Comparison of ENCODE assay signal across 1 cellular context in the genomic region with DNA sequence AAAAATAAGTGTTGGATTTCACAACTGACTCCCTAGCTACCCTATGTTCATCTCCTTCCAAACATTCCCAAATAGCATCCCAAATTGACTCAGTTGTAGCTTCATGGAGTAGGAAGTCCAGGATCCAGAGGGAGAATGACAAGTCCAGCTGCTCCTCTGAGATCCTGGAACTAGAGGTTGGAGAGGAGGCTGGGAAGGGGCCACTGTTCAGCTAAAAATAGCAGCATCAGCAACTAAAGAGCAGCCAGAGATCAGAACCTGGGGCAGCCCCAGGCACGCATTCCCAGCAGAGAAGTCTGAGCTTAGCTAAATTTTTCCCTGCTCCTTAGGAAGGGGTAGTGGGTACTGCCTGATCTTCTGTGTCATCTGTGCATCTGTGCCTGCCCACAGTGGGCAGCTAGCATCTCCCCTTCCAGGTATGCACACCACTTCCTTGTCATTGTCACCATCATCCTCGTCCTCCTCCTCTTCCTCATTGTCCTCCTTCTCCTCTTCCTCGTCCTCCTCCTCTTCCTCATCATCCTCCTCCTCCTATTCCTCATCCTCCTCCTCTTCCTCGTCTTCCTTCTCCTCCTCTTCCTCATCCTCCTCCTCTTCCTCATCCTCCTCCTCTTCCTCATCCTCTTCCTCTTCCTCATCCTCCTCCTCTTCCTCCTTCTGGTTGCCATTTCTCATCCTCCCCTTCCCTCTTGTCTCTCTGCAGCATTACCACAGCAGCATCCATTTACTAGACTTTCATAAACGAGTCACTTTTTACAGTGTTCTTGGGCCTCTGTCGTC.
A peak's percentile ranks its signal among the peaks of the same experiment; 100 is the strongest.
TF ChIP-seq lines count a peak whose summit lies in the region.

No MANE protein-coding gene starts in this region.

TF ChIP-seq in HepG2, 621 proteins besides CTCF, POLR2A, EP300 and RAD21 (continued from another document):
- TF ChIP-seq, protein P1, sequence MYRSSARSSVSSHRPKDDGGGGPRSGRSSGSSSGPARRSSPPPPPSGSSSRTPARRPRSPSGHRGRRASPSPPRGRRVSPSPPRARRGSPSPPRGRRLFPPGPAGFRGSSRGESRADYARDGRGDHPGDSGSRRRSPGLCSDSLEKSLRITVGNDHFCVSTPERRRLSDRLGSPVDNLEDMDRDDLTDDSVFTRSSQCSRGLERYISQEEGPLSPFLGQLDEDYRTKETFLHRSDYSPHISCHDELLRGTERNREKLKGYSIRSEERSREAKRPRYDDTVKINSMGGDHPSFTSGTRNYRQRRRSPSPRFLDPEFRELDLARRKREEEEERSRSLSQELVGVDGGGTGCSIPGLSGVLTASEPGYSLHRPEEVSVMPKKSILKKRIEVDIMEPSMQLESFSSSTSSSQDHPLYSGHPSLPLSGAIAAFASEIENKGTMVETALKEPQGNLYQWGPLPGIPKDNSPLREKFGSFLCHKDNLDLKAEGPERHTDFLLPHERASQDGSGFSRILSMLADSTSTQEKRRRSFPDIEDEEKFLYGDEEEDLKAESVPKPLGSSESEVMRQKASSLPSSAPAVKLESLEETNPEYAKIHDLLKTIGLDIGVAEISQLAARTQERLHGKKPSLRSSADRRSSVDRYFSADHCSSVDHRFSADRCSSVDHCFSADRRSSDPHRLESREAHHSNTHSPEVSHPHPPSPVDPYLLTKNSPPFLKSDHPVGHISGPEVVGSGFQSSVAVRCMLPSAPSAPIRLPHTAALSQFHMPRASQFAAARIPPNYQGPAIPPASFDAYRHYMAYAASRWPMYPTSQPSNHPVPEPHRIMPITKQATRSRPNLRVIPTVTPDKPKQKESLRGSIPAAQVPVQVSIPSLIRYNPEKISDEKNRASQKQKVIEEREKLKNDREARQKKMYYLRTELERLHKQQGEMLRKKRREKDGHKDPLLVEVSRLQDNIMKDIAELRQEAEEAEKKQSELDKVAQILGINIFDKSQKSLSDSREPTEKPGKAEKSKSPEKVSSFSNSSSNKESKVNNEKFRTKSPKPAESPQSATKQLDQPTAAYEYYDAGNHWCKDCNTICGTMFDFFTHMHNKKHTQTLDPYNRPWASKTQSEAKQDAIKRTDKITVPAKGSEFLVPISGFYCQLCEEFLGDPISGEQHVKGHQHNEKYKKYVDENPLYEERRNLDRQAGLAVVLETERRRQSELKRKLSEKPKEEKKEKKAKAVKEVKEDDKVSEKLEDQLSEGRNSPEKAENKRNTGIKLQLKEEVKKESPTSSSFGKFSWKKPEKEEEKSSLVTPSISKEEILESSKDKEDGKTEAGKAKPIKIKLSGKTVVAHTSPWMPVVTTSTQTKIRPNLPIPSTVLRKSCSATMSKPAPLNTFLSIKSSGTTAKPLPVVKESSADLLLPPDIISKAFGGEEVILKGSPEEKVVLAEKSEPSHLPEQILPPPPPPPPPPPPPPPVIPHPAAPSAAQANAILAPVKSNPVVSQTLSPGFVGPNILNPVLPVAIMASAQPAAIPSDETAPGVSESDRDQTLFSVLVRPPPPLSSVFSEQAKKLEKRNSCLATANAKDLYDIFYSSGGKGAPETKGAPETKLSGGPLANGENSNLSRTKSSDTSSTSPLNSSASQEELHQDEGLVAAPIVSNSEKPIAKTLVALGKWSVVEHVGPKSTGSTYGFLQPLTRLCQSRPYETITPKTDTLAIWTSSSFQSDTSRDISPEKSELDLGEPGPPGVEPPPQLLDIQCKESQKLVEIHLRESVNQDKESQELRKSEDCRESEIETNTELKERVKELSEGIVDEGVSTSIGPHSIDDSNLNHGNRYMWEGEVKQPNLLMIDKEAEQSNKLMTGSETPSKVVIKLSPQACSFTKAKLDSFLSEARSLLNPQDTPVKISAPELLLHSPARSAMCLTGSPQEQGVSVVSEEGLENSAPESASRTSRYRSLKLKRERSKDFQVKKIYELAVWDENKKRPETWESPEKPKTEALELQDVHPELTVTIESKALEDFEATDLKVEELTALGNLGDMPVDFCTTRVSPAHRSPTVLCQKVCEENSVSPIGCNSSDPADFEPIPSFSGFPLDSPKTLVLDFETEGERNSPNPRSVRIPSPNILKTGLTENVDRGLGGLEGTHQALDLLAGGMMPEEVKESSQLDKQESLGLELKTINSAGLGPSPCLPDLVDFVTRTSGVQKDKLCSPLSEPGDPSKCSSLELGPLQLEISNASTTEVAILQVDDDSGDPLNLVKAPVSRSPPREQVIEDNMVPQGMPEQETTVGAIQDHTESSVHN (CRISPR knock-in tag; IDR thresholded peaks at IDR 0.05), result no peak
- no peak for TF ChIP-seq ZNF282 (IDR thresholded peaks at IDR 0.05; ENCODE audit: partially characterized antibody)
- TF ChIP-seq MAFK (conservative IDR thresholded peaks at IDR 0.05 in 1 of 2, IDR thresholded peaks at IDR 0.05 in 1 of 2; ENCODE audit: low read length in 2 of 2), result peak in 1 of 2 experiments; percentile 9; a peak in 1 of 4 replicates
- TF ChIP-seq, protein P2, sequence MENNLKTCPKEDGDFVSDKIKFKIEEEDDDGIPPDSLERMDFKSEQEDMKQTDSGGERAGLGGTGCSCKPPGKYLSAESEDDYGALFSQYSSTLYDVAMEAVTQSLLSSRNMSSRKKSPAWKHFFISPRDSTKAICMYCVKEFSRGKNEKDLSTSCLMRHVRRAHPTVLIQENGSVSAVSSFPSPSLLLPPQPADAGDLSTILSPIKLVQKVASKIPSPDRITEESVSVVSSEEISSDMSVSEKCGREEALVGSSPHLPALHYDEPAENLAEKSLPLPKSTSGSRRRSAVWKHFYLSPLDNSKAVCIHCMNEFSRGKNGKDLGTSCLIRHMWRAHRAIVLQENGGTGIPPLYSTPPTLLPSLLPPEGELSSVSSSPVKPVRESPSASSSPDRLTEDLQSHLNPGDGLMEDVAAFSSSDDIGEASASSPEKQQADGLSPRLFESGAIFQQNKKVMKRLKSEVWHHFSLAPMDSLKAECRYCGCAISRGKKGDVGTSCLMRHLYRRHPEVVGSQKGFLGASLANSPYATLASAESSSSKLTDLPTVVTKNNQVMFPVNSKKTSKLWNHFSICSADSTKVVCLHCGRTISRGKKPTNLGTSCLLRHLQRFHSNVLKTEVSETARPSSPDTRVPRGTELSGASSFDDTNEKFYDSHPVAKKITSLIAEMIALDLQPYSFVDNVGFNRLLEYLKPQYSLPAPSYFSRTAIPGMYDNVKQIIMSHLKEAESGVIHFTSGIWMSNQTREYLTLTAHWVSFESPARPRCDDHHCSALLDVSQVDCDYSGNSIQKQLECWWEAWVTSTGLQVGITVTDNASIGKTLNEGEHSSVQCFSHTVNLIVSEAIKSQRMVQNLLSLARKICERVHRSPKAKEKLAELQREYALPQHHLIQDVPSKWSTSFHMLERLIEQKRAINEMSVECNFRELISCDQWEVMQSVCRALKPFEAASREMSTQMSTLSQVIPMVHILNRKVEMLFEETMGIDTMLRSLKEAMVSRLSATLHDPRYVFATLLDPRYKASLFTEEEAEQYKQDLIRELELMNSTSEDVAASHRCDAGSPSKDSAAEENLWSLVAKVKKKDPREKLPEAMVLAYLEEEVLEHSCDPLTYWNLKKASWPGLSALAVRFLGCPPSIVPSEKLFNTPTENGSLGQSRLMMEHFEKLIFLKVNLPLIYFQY (CRISPR knock-in tag; IDR thresholded peaks at IDR 0.05; ENCODE audit: borderline replicate concordance), result no peak
- TF ChIP-seq, protein P3, sequence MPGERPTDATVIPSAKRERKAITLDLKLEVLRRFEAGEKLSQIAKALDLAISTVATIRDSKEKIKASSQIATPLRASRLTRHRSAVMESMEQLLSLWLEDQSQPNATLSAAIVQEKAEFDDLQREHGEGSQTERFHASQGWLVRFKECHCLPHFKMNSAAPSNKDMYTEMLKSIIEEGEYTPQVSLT (CRISPR knock-in tag; IDR thresholded peaks at IDR 0.05; ENCODE audit: borderline replicate concordance, low read depth), result no peak
- peak; percentile 57; the same call in 1 of the 2 replicates for TF ChIP-seq NONO (IDR thresholded peaks at IDR 0.05)
- no peak for TF ChIP-seq NONO (CRISPR knock-in tag; conservative IDR thresholded peaks at IDR 0.05)
- TF ChIP-seq, protein P4, sequence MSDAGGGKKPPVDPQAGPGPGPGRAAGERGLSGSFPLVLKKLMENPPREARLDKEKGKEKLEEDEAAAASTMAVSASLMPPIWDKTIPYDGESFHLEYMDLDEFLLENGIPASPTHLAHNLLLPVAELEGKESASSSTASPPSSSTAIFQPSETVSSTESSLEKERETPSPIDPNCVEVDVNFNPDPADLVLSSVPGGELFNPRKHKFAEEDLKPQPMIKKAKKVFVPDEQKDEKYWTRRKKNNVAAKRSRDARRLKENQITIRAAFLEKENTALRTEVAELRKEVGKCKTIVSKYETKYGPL (CRISPR knock-in tag; IDR thresholded peaks at IDR 0.05), result no peak
TF ChIP-seq in HepG2: peak in this region for 2.
